16 cellular contexts compared by ENCODE assay signal in genomic region chr20:34575271-34575670, GRCh38.
DNase-seq lines count a peak whose midpoint lies in the region; ATAC-seq and TF ChIP-seq lines count a peak whose summit lies in the region.
"Had no signal": no experiment of that assay in that cellular context is flagged by ENCODE, and none has a peak within 500 bp of the region (broad histone marks: within the 10 kb centered on the region; RNA-seq: fewer than 3 reads in every experiment).

No MANE protein-coding gene starts in this region.

- H3K4me3 Mint-ChIP-seq in stimulated activated effector memory CD8-positive, alpha-beta T cell treated with anti-CD3 and anti-CD28 coated beads, Interleukin-12 subunit alpha, Interleukin-12 subunit beta, amount 100 ng/mL, for 72 hours, result no peak overlapping the region
- H3K4me3 Mint-ChIP-seq: CD4-positive, alpha-beta memory T cell; HFFc6 had no signal

- no peak for TF ChIP-seq CTCF in coronary artery (IDR thresholded peaks at IDR 0.05)

- no peaks in the 10 kb centered on the region for H3K9me3 Mint-ChIP-seq in stimulated activated effector memory CD8-positive, alpha-beta T cell treated with anti-CD3 and anti-CD28 coated beads, Interleukin-12 subunit alpha, Interleukin-12 subunit beta, amount 100 ng/mL, for 72 hours
- H3K9me3 Mint-ChIP-seq: CD4-positive, alpha-beta memory T cell; HFFc6 had no signal

- DNase-seq in activated effector memory CD4-positive, alpha-beta T cell treated with anti-CD3 and anti-CD28 coated beads, Interleukin-2, amount 50 U/mL, for 16 hours, result peak; percentile 53
- no peak for DNase-seq in activated effector memory CD4-positive, alpha-beta T cell treated with Interleukin-2 at 50 U/mL for 16 hours
- peak; percentile 52 for DNase-seq in coronary artery (ENCODE audit: low spot score)
- no peak for DNase-seq in stimulated activated effector memory CD8-positive, alpha-beta T cell treated with anti-CD3 and anti-CD28 coated beads, Interleukin-12 subunit alpha, Interleukin-12 subunit beta, amount 100 ng/mL, for 72 hours (ENCODE audit: low spot score in 2 of 2)
- DNase-seq in NCI-H1105 treated with DMSO at 0.1 percent for 48 hours (lab: John Stamatoyannopoulos, UW), result no peak
- no peak for DNase-seq in islet precursor cell
- DNase-seq: C1 segment of cervical spinal cord; Calu3; CD4-positive, alpha-beta memory T cell; COR-L47; DMS53; DMS79 treated with DMSO at 0.1 percent for 48 hours; GF-D8; GOT3; HFFc6 had no signal

- ATAC-seq in stimulated activated effector memory CD8-positive, alpha-beta T cell treated with anti-CD3 and anti-CD28 coated beads, Interleukin-12 subunit alpha, Interleukin-12 subunit beta, amount 100 ng/mL, for 72 hours, result no peak

- H3K4me3 ChIP-seq in coronary artery, result no peak overlapping the region
- H3K4me3 ChIP-seq: HAP-1 had no signal

- peaks cover 29% of the 10 kb centered on the region for H3K36me3 Mint-ChIP-seq in stimulated activated effector memory CD8-positive, alpha-beta T cell treated with anti-CD3 and anti-CD28 coated beads, Interleukin-12 subunit alpha, Interleukin-12 subunit beta, amount 100 ng/mL, for 72 hours

- peaks cover 13% of the 10 kb centered on the region for H3K4me1 Mint-ChIP-seq in stimulated activated effector memory CD8-positive, alpha-beta T cell treated with anti-CD3 and anti-CD28 coated beads, Interleukin-12 subunit alpha, Interleukin-12 subunit beta, amount 100 ng/mL, for 72 hours

- H3K27ac Mint-ChIP-seq in stimulated activated effector memory CD8-positive, alpha-beta T cell treated with anti-CD3 and anti-CD28 coated beads, Interleukin-12 subunit alpha, Interleukin-12 subunit beta, amount 100 ng/mL, for 72 hours, result peak overlapping the region; percentile 74
- H3K27ac Mint-ChIP-seq: HFFc6 had no signal

- H3K27ac ChIP-seq in coronary artery, result no peak overlapping the region

Comparison
In these comparisons a context has a peak if more than half of its experiments do, and no peak if none do; other contexts are left out.
1. DNase-seq: peak in activated effector memory CD4-positive, alpha-beta T cell treated with anti-CD3 and anti-CD28 coated beads, Interleukin-2, amount 50 U/mL, for 16 hours (single experiment) and coronary artery (single experiment); none in activated effector memory CD4-positive, alpha-beta T cell treated with Interleukin-2 at 50 U/mL for 16 hours (single experiment), stimulated activated effector memory CD8-positive, alpha-beta T cell treated with anti-CD3 and anti-CD28 coated beads, Interleukin-12 subunit alpha, Interleukin-12 subunit beta, amount 100 ng/mL, for 72 hours (0 of 2), NCI-H1105 treated with DMSO at 0.1 percent for 48 hours (single experiment) and islet precursor cell (single experiment).